ENCODE assay signal across 5 cellular contexts in genomic region chr15:82325646-82326045, GRCh38. TPM values are rescaled to one million over a fixed set of nuclear protein-coding genes. Genes with fewer than 3 reads are reported as not detected.
DNase-seq lines count a peak whose midpoint lies in the region; ATAC-seq, FAIRE-seq and TF ChIP-seq lines count a peak whose summit lies in the region.
"Not testable (repeated sequence)": the region's sequence is repeated elsewhere in the genome, so short reads cannot be mapped to it uniquely, and the experiment has no call there.

No MANE protein-coding gene starts in this region.

- not testable (repeated sequence) for H3K4me3 Mint-ChIP-seq in natural killer cell treated with Interleukin-12 subunit alpha and Interleukin-12 subunit beta and Interleukin-15 and Interleukin-18, amount 100 ng/mL, for 72 hours

- H3K9me3 ChIP-seq in kidney (ENCODE audit: control insufficient read depth in 1 of 2, low read length in 2 of 2); spleen: not testable (repeated sequence)

- not testable (repeated sequence) for H3K9me3 Mint-ChIP-seq in natural killer cell treated with Interleukin-12 subunit alpha and Interleukin-12 subunit beta and Interleukin-15 and Interleukin-18, amount 100 ng/mL, for 72 hours

- not testable (repeated sequence) for FAIRE-seq in kidney (lab: Jason Lieb, UNC)

- H3K27me3 Mint-ChIP-seq in natural killer cell treated with Interleukin-12 subunit alpha and Interleukin-12 subunit beta and Interleukin-15 and Interleukin-18, amount 100 ng/mL, for 72 hours, result not testable (repeated sequence)

- not testable (repeated sequence) for H3K27ac ChIP-seq in coronary artery; kidney (ENCODE audit: low read depth in 2 of 2, low read length in 2 of 2); spleen

- not testable (repeated sequence) for H3K36me3 Mint-ChIP-seq in natural killer cell treated with Interleukin-12 subunit alpha and Interleukin-12 subunit beta and Interleukin-15 and Interleukin-18, amount 100 ng/mL, for 72 hours

- not testable (repeated sequence) for H3K36me3 ChIP-seq in kidney (ENCODE audit: control insufficient read depth in 1 of 2, insufficient read depth in 2 of 2, low read length in 2 of 2); spleen

- H3K4me1 Mint-ChIP-seq in natural killer cell treated with Interleukin-12 subunit alpha and Interleukin-12 subunit beta and Interleukin-15 and Interleukin-18, amount 100 ng/mL, for 72 hours (ENCODE audit: low read depth in 2 of 2), result not testable (repeated sequence)

- H3K9ac ChIP-seq in kidney (ENCODE audit: low read length in 2 of 2), result not testable (repeated sequence)

- TF ChIP-seq CTCF in coronary artery (IDR thresholded peaks at IDR 0.05); kidney (IDR thresholded peaks at IDR 0.05; ENCODE audit: borderline replicate concordance, extremely low read depth, insufficient read depth); spleen (IDR thresholded peaks at IDR 0.05 in 8 of 11, conservative IDR thresholded peaks at IDR 0.05 in 3 of 11): not testable (repeated sequence)

- 88 to 94% (median 89%) methylated on average over 6 to 10 of the region's 10 CpGs; no CpG with 5 or more reads in 2 of the 5 donors for WGBS in spleen, 5 donors

- TF ChIP-seq POLR2A in spleen (IDR thresholded peaks at IDR 0.05), result not testable (repeated sequence)

- not testable (repeated sequence) for H3K27me3 ChIP-seq in spleen (replicated peaks in 1 of 7)

- intact Hi-C loops in kidney (cut with DNase I); spleen (cut with DNase I; ENCODE audit: low total_unique reads): not testable (repeated sequence)

- not testable (repeated sequence) for H3K4me1 ChIP-seq in kidney (ENCODE audit: control insufficient read depth in 1 of 2, insufficient read depth in 1 of 2, low read depth in 1 of 2, low read length in 2 of 2); spleen

- not testable (repeated sequence) for H3K27ac Mint-ChIP-seq in natural killer cell treated with Interleukin-12 subunit alpha and Interleukin-12 subunit beta and Interleukin-15 and Interleukin-18, amount 100 ng/mL, for 72 hours

- ATAC-seq in natural killer cell treated with Interleukin-12 subunit alpha and Interleukin-12 subunit beta and Interleukin-15 and Interleukin-18, amount 100 ng/mL, for 72 hours, result not testable (repeated sequence)

- DNase-seq in activated effector memory CD4-positive, alpha-beta T cell treated with anti-CD3 and anti-CD28 coated beads, Interleukin-2, amount 50 U/mL, for 16 hours, result peak; percentile 39
- DNase-seq in coronary artery (ENCODE audit: low spot score) (peak; percentile 45), kidney (peak; percentile 64), spleen (peak; percentile 59)
- DNase-seq in natural killer cell treated with Interleukin-12 subunit alpha and Interleukin-12 subunit beta and Interleukin-15 and Interleukin-18, amount 100 ng/mL, for 72 hours (ENCODE audit: low spot score), result peak; percentile 57

- H3K4me3 ChIP-seq in coronary artery; kidney (ENCODE audit: low read length in 2 of 2); spleen: not testable (repeated sequence)

RNA-seq across cellular contexts. Expression of gene GOLGA6L10, which starts 23.6 kb away (rescaled TPM):
- 2.5 TPM for total RNA-seq in kidney
- 0.45 TPM for polyA plus RNA-seq in kidney (ENCODE audit: insufficient read depth, low read depth, low replicate concordance)
- total RNA-seq in natural killer cell treated with Interleukin-12 subunit alpha and Interleukin-12 subunit beta and Interleukin-15 and Interleukin-18, amount 100 ng/mL, for 72 hours, result 1 to 10 TPM; 2.4 to 3.0 TPM
- total RNA-seq in spleen, result 1 to 10 TPM in 6 of 7 donors, under 1 TPM in 1; 0.98 to 2.3 (median 1.5) TPM
- 1 to 10 TPM in 2 of 3 donors, under 1 TPM in 1; 0.85 to 1.7 (median 1.1) TPM for polyA plus RNA-seq in spleen
